Comparison of ENCODE assay signal across 17 cellular contexts in the genomic region with DNA sequence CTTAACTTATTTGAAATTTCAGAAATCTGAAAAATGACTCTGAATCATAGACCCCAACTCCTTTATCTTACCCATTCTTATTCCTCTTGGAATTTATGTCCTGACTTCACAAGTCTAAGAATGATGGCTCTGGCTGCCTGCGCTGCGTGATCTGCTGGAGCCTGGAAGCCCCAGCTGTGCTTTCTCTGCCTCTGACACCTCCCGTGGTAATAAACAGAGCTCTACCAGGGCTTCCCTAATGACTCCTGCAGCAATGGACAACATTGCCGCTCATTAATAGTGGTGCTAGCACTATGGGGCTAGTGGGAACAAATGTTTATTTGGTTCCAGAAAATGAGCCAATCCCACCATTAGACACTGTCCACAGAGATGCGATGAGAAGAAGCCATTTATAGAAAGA.
"Had no signal": no experiment of that assay in that cellular context is flagged by ENCODE, and none has a peak within 500 bp of the region (broad histone marks: within the 10 kb centered on the region; RNA-seq: fewer than 3 reads in every experiment).

No MANE protein-coding gene starts in this region.

- ATAC-seq: activated CD4-positive, CD25-positive, alpha-beta regulatory T cell treated with anti-CD3 and anti-CD28 coated beads, Interleukin-2, amount 50 U/mL, for 24 hours; activated T-cell treated with anti-CD3 and anti-CD28 coated beads, Interleukin-2, amount 50 U/mL, for 4 hours; naive thymus-derived CD8-positive, alpha-beta T cell had no signal

- DNase-seq: activated CD4-positive, alpha-beta T cell treated with anti-CD3 and anti-CD28 coated beads, Interleukin-2, amount 50 U/mL, for 1 hour; activated CD8-positive, alpha-beta memory T cell treated with anti-CD3 and anti-CD28 coated beads, Interleukin-2, amount 50 U/mL, for 4 hours; activated naive CD4-positive, alpha-beta T cell treated with anti-CD3 and anti-CD28 coated beads for 36 hours; activated T-cell treated with anti-CD3 and anti-CD28 coated beads, Interleukin-2, amount 50 U/mL, for 4 hours; anterior cingulate cortex; cerebellar nuclear complex; effector CD8-positive, alpha-beta T cell; naive thymus-derived CD8-positive, alpha-beta T cell; nucleus accumbens; posterior cingulate gyrus; stimulated activated CD4-positive, alpha-beta T cell treated with anti-CD3 and anti-CD28 coated beads, Interleukin-12 subunit alpha, Interleukin-12 subunit beta, amount 100 ng/mL, for 4 hours; stimulated activated CD4-positive, alpha-beta T cell treated with anti-CD3 and anti-CD28 coated beads, Interleukin-1b, Interleukin-23, amount 100 ng/mL, for 48 hours; stimulated activated CD8-positive, alpha-beta memory T cell treated with anti-CD3 and anti-CD28 coated beads, Interleukin-4, amount 100 ng/mL, for 48 hours; stimulated activated naive CD4-positive, alpha-beta T cell treated with Interleukin-2 at 50 U/mL for 16 hours; substantia nigra; transverse colon had no signal
